ENCODE assay signal across 8 cellular contexts in the genomic region with DNA sequence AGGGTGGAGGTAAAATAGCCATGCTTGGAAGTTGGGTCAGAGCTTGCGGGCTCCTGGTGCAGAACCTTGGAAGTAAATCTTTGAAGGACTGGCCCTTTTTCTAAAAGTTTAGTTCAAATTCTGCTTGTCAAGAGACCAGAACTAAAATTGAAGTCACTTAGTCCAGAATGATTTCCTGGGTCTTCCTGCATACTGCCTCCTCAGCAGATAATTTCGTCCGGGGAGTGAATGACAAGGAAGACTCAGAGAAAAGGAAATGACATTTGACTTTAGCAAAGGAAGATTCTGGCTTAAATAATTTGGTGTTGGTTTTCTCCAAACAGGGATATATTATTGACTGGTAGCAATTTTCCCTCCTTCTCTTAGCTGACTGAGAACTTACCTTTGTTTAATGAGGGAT. TPM values are rescaled to one million over a fixed set of nuclear protein-coding genes. Genes with fewer than 3 reads are reported as not detected.
DNase-seq lines count a peak whose midpoint lies in the region; ATAC-seq and TF ChIP-seq lines count a peak whose summit lies in the region.

No MANE protein-coding gene starts in this region.

- peak overlapping the region; percentile 93 for H3K27ac Mint-ChIP-seq in CD4-positive, alpha-beta T cell
- peak overlapping the region; percentile 99 for H3K27ac Mint-ChIP-seq in effector memory CD8-positive, alpha-beta T cell
- H3K27ac Mint-ChIP-seq in neural crest cell (ENCODE audit: unreplicated experiment), result no peak overlapping the region

- POLR2A ChIA-PET in CD4-positive, alpha-beta T cell (lab: Charles Lee), result interaction anchor here (1.5 kb wide), 1 partner anchor 8 kb away, joined by 4 read pairs; no protein-coding TSS in a partner anchor

- DNase-seq in CD4-positive, alpha-beta T cell, result no peak
- DNase-seq in NT2/D1 (ENCODE audit: low read depth, low spot score) (no peak), neural crest cell (ENCODE audit: low read depth, low spot score) (no peak), SW480 (ENCODE audit: low spot score) (no peak), NCI-H187 (lab: John Stamatoyannopoulos, UW) (no peak)
- no peak for DNase-seq in effector memory CD8-positive, alpha-beta T cell

- H3K27me3 ChIP-seq in CD4-positive, alpha-beta T cell (ENCODE audit: control insufficient read depth, insufficient read depth, low read length), result no peaks in the 10 kb centered on the region
- no peaks in the 10 kb centered on the region for H3K27me3 ChIP-seq in NT2/D1 (ENCODE audit: insufficient read depth, insufficient read length)

- H3K27ac ChIP-seq in CD4-positive, alpha-beta T cell (ENCODE audit: low read depth, low read length), result no peak overlapping the region

- no peak for TF ChIP-seq CTCF in CD4-positive, alpha-beta T cell (IDR thresholded peaks at IDR 0.05)
- no peak for TF ChIP-seq CTCF in neural crest cell (conservative IDR thresholded peaks at IDR 0.05)

- H3K4me1 ChIP-seq in NT2/D1 (ENCODE audit: insufficient read depth, insufficient read length), result no peaks in the 10 kb centered on the region

- H3K9me3 Mint-ChIP-seq in CD4-positive, alpha-beta T cell, result no peaks in the 10 kb centered on the region
- no peaks in the 10 kb centered on the region for H3K9me3 Mint-ChIP-seq in effector memory CD8-positive, alpha-beta T cell
- H3K9me3 Mint-ChIP-seq in neural crest cell, result no peaks in the 10 kb centered on the region

- peaks cover 49% of the 10 kb centered on the region for H3K4me1 Mint-ChIP-seq in CD4-positive, alpha-beta T cell (ENCODE audit: low read depth)
- H3K4me1 Mint-ChIP-seq in effector memory CD8-positive, alpha-beta T cell (ENCODE audit: low read depth in 2 of 2), result peaks cover 28 to 50% of the 10 kb centered on the region in 2 donors
- peaks cover 26% of the 10 kb centered on the region for H3K4me1 Mint-ChIP-seq in neural crest cell

- intact Hi-C loops in CD4-positive, alpha-beta T cell (cut with DNase I, micrococcal nuclease), result loop anchor here in 1 of 2 experiments (10.0 kb wide), 1 partner anchor 1704 kb away; the partner anchor contains the start of gene CHMP4B

- peaks cover 31% of the 10 kb centered on the region for H3K36me3 ChIP-seq in NT2/D1 (ENCODE audit: insufficient read depth, insufficient read length, low read length)

- peaks cover 17% of the 10 kb centered on the region for H3K36me3 Mint-ChIP-seq in CD4-positive, alpha-beta T cell (ENCODE audit: low read depth)
- peaks cover 27% of the 10 kb centered on the region for H3K36me3 Mint-ChIP-seq in effector memory CD8-positive, alpha-beta T cell (ENCODE audit: insufficient read depth)
- H3K36me3 Mint-ChIP-seq in neural crest cell (ENCODE audit: low read depth), result no peaks in the 10 kb centered on the region

- peak overlapping the region; percentile 97 for H3K4me3 ChIP-seq in NT2/D1 (ENCODE audit: insufficient read length, low read depth)

- ATAC-seq in CD4-positive, alpha-beta T cell (ENCODE audit: poor library complexity), result no peak
- ATAC-seq in effector memory CD8-positive, alpha-beta T cell (replicated peaks), result no peak
- no peak for ATAC-seq in HG03095 (IDR thresholded peaks at IDR 0.05; ENCODE audit: unreplicated experiment)
- ATAC-seq in GM19455 (IDR thresholded peaks at IDR 0.05; ENCODE audit: unreplicated experiment), result no peak

- CTCF ChIA-PET in CD4-positive, alpha-beta T cell (lab: Charles Lee), result no interaction called here

- no peaks in the 10 kb centered on the region for H3K9me3 ChIP-seq in CD4-positive, alpha-beta T cell (ENCODE audit: control insufficient read depth, low read length)
- H3K9me3 ChIP-seq in NT2/D1 (ENCODE audit: insufficient read depth, low read length), result no peaks in the 10 kb centered on the region; the same call in 1 of the 2 replicates

- no peaks in the 10 kb centered on the region for H3K27me3 Mint-ChIP-seq in CD4-positive, alpha-beta T cell
- H3K27me3 Mint-ChIP-seq in effector memory CD8-positive, alpha-beta T cell, result no peaks in the 10 kb centered on the region
- H3K27me3 Mint-ChIP-seq in neural crest cell (ENCODE audit: low read depth), result peaks cover 13% of the 10 kb centered on the region

- H3K9ac ChIP-seq in NT2/D1 (ENCODE audit: insufficient read length, low read depth), result peak overlapping the region; percentile 96

- peak overlapping the region; percentile 92 for H3K4me3 Mint-ChIP-seq in CD4-positive, alpha-beta T cell
- peak overlapping the region; percentile 86 to 94 for H3K4me3 Mint-ChIP-seq in effector memory CD8-positive, alpha-beta T cell
- peak overlapping the region; percentile 91 for H3K4me3 Mint-ChIP-seq in neural crest cell

RNA-seq across cellular contexts. Expression of gene TM9SF4, which starts 1.2 kb away (rescaled TPM):
- 10 to 100 TPM; 22.4 to 24.5 TPM for total RNA-seq in CD4-positive, alpha-beta T cell
- total RNA-seq in neural crest cell, result 76.7 and 76.8 TPM in 2 replicates

RNA-seq across cellular contexts. Expression of gene HCK, which starts 58.7 kb away (rescaled TPM):
- total RNA-seq in CD4-positive, alpha-beta T cell, result 1 to 10 TPM in 1 of 2 experiments, under 1 TPM in 1; 0.67 to 1.0 TPM
- not detected in 2 replicates for total RNA-seq in neural crest cell
